1 cellular context compared by ENCODE assay signal in genomic region chrX:136057567-136057966, GRCh38.
TF ChIP-seq lines count a peak whose summit lies in the region.

No MANE protein-coding gene starts in this region.

TF ChIP-seq in HEK293, 187 proteins besides CTCF, POLR2A, EP300 and RAD21 (continued from another document):
- TF ChIP-seq PRDM6 (tag by site-specific recombination; IDR thresholded peaks at IDR 0.05) (peak; percentile 98), ZNF571 (tag by site-specific recombination; IDR thresholded peaks at IDR 0.05) (no peak), ZBTB10 (tag by site-specific recombination; IDR thresholded peaks at IDR 0.05) (no peak), KLF1 (tag by site-specific recombination; IDR thresholded peaks at IDR 0.05) (no peak; the same call in 1 of the 2 replicates), KLF17 (tag by site-specific recombination; IDR thresholded peaks at IDR 0.05) (peak; percentile 38; the same call in 1 of the 2 replicates), ZFP69B (tag by site-specific recombination; IDR thresholded peaks at IDR 0.05) (no peak), ZNF600 (tag by site-specific recombination; IDR thresholded peaks at IDR 0.05) (no peak), ZNF426 (tag by site-specific recombination; IDR thresholded peaks at IDR 0.05) (no peak), ZNF549 (tag by site-specific recombination; IDR thresholded peaks at IDR 0.05) (no peak), ZNF114 (tag by site-specific recombination; IDR thresholded peaks at IDR 0.05) (no peak), ZBTB49 (tag by site-specific recombination; IDR thresholded peaks at IDR 0.05; ENCODE audit: low read depth) (no peak), OSR2 (tag by site-specific recombination; IDR thresholded peaks at IDR 0.05) (peak; percentile 93), PATZ1 (tag by site-specific recombination; IDR thresholded peaks at IDR 0.05) (peak; percentile 17; the same call in 1 of the 2 replicates), ZNF791 (tag by site-specific recombination; IDR thresholded peaks at IDR 0.05) (no peak), ZNF548 (tag by site-specific recombination; IDR thresholded peaks at IDR 0.05) (no peak), TSHZ1 (tag by site-specific recombination; IDR thresholded peaks at IDR 0.05; ENCODE audit: borderline replicate concordance) (peak; percentile 92), ZSCAN16 (tag by site-specific recombination; IDR thresholded peaks at IDR 0.05) (no peak), HOXA7 (CRISPR knock-in tag; IDR thresholded peaks at IDR 0.05; ENCODE audit: borderline replicate concordance) (no peak), ZNF843 (tag by site-specific recombination; IDR thresholded peaks at IDR 0.05) (peak; percentile 100), ZBTB11 (tag by site-specific recombination; conservative IDR thresholded peaks at IDR 0.05; ENCODE audit: low read depth) (no peak), ZNF449 (tag by site-specific recombination; IDR thresholded peaks at IDR 0.05) (peak; percentile 75), ZNF350 (tag by site-specific recombination; IDR thresholded peaks at IDR 0.05) (no peak), ZNF530 (tag by site-specific recombination; IDR thresholded peaks at IDR 0.05; ENCODE audit: low read depth) (no peak), TCF7L2 (IDR thresholded peaks at IDR 0.05; ENCODE audit: borderline replicate concordance, low read depth, low read length) (peak; percentile 83), ZNF335 (tag by site-specific recombination; conservative IDR thresholded peaks at IDR 0.05) (no peak; the same call in 1 of the 2 replicates), ZNF513 (tag by site-specific recombination; IDR thresholded peaks at IDR 0.05) (peak; percentile 55; the same call in 1 of the 2 replicates), YY1 (tag by site-specific recombination; IDR thresholded peaks at IDR 0.05) (no peak), ZNF776 (tag by site-specific recombination; IDR thresholded peaks at IDR 0.05; ENCODE audit: borderline replicate concordance) (no peak; the same call in 1 of the 2 replicates)
